ENCODE assay signal across 8 cellular contexts in genomic region chr1:212630159-212630900, GRCh38. TPM values are rescaled to one million over a fixed set of nuclear protein-coding genes. Genes with fewer than 3 reads are reported as not detected.
DNase-seq lines count a peak whose midpoint lies in the region; ATAC-seq and TF ChIP-seq lines count a peak whose summit lies in the region.

No MANE protein-coding gene starts in this region.

- no peak overlapping the region for H3K4me3 Mint-ChIP-seq in activated CD4-positive, alpha-beta T cell treated with anti-CD3 and anti-CD28 coated beads for 36 hours

- TF ChIP-seq POLR2A in GM18505 (IDR thresholded peaks at IDR 0.05; ENCODE audit: borderline replicate concordance, extremely low read depth, insufficient read depth, insufficient read length): no peak

- no peak overlapping the region for H3K27ac Mint-ChIP-seq in activated CD4-positive, alpha-beta T cell treated with anti-CD3 and anti-CD28 coated beads for 36 hours

- H3K27me3 Mint-ChIP-seq in activated CD4-positive, alpha-beta T cell treated with anti-CD3 and anti-CD28 coated beads for 36 hours: peaks cover 3% of the 10 kb centered on the region

- ATAC-seq in GM18505 (IDR thresholded peaks at IDR 0.05; ENCODE audit: unreplicated experiment) (peak; percentile 93), HG02884 (IDR thresholded peaks at IDR 0.05; ENCODE audit: unreplicated experiment) (peak; percentile 98)
- peak; percentile 97 for ATAC-seq in activated CD4-positive, alpha-beta T cell treated with anti-CD3 and anti-CD28 coated beads for 36 hours

- H3K36me3 Mint-ChIP-seq in activated CD4-positive, alpha-beta T cell treated with anti-CD3 and anti-CD28 coated beads for 36 hours (ENCODE audit: low read depth): peaks cover 2% of the 10 kb centered on the region

- POLR2A ChIA-PET in activated CD4-positive, alpha-beta T cell treated with anti-CD3 and anti-CD28 coated beads for 36 hours (lab: Charles Lee): interaction anchor here (0.6 to 1.1 kb wide), 2 partner anchors 22 to 64 kb away, joined by 3 read pairs; partner anchors contain the start of gene ATF3

- CTCF ChIA-PET in activated CD4-positive, alpha-beta T cell treated with anti-CD3 and anti-CD28 coated beads for 36 hours (lab: Charles Lee): interaction anchor here (0.6 to 2.9 kb wide), 12 partner anchors 10 to 206 kb away, joined by 3 to 14 read pairs (median 3); no protein-coding TSS in a partner anchor

- H3K4me1 Mint-ChIP-seq in activated CD4-positive, alpha-beta T cell treated with anti-CD3 and anti-CD28 coated beads for 36 hours: peaks cover 7% of the 10 kb centered on the region

- DNase-seq in AG08395 (ENCODE audit: low spot score): peak; percentile 79
- peak; percentile 24 for DNase-seq in NCI-H146 treated with DMSO at 0.1 percent for 48 hours (lab: John Stamatoyannopoulos, UW; ENCODE audit: unreplicated experiment)
- DNase-seq in activated CD4-positive, alpha-beta T cell treated with anti-CD3 and anti-CD28 coated beads for 36 hours: peak; percentile 80
- peak; percentile 72 for DNase-seq in dermis blood vessel endothelial cell
- peak; percentile 87 for DNase-seq in medulla oblongata (ENCODE audit: extremely low spot score)
- DNase-seq in stimulated activated CD8-positive, alpha-beta memory T cell treated with anti-CD3 and anti-CD28 coated beads, Interleukin-4, amount 100 ng/mL, for 48 hours: peak; percentile 75

- H3K9me3 Mint-ChIP-seq in activated CD4-positive, alpha-beta T cell treated with anti-CD3 and anti-CD28 coated beads for 36 hours (ENCODE audit: low read depth): peaks cover 8% of the 10 kb centered on the region

- intact Hi-C loops in activated CD4-positive, alpha-beta T cell treated with anti-CD3 and anti-CD28 coated beads for 36 hours (cut with DNase I, micrococcal nuclease): loop anchor here (1.0 to 2.0 kb wide), 4 partner anchors 22 to 154 kb away; partner anchors contain the start of gene ATF3 (in 1 of the 2)

RNA-seq across cellular contexts. Expression of gene ATF3, which starts 21.8 kb away (rescaled TPM):
- total RNA-seq in activated CD4-positive, alpha-beta T cell treated with anti-CD3 and anti-CD28 coated beads for 36 hours: 10 to 100 TPM; 40.3 to 44.9 TPM
- total RNA-seq in dermis blood vessel endothelial cell: 1.4 and 6.0 TPM in 2 replicates

Comparison
In these comparisons a context has a peak if more than half of its experiments do, and no peak if none do; other contexts are left out.
1. Peak in every context shown above with its lines: DNase-seq and ATAC-seq.
2. DNase-seq: peak in every context shown above with its lines; median percentile 87 in medulla oblongata; 80 in activated CD4-positive, alpha-beta T cell treated with anti-CD3 and anti-CD28 coated beads for 36 hours; 79 in AG08395; 75 in stimulated activated CD8-positive, alpha-beta memory T cell treated with anti-CD3 and anti-CD28 coated beads, Interleukin-4, amount 100 ng/mL, for 48 hours; 72 in dermis blood vessel endothelial cell; 24 in NCI-H146 treated with DMSO at 0.1 percent for 48 hours.